1 cellular context compared by ENCODE assay signal in the genomic region with DNA sequence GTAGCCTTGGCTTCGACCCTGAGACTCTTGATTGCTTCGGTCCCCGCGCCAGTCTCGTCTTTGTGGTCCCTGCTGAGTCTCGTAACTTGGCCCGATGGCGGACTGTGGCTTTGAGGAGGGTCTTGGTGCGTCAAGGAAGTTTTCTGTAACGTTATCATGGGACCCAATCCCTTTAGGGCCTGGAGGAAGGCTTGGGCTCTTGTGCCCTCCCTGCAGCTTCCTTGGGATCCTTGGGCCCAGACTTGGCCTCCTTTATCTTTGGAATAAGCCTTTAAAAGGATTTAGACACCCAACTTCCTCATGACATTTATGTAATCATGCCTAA.
TF ChIP-seq lines count a peak whose summit lies in the region.

No MANE protein-coding gene starts in this region.

TF ChIP-seq in K562, 482 proteins besides CTCF, POLR2A, EP300 and RAD21 (continued from another document):
- TF ChIP-seq, protein P1, sequence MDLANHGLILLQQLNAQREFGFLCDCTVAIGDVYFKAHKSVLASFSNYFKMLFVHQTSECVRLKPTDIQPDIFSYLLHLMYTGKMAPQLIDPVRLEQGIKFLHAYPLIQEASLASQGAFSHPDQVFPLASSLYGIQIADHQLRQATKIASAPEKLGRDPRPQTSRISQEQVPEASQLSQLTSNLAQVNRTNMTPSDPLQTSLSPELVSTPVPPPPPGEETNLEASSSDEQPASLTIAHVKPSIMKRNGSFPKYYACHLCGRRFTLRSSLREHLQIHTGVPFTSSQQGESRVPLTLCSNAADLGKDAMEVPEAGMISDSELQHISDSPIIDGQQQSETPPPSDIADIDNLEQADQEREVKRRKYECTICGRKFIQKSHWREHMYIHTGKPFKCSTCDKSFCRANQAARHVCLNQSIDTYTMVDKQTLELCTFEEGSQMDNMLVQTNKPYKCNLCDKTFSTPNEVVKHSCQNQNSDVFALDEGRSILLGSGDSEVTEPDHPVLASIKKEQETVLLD (IDR thresholded peaks at IDR 0.05) = no peak
- 0 out of 2 replicates have a peak, but pooled peaks have one; percentile 8 for TF ChIP-seq RUNX1 (IDR thresholded peaks at IDR 0.05; ENCODE audit: low read depth)
- TF ChIP-seq CAMTA2 (CRISPR knock-in tag; conservative IDR thresholded peaks at IDR 0.05) = no peak
- no peak for TF ChIP-seq ZNF778 (CRISPR knock-in tag; IDR thresholded peaks at IDR 0.05)
